ENCODE assay signal across 1 cellular context in genomic region chr19:18943465-18943864, GRCh38.
TF ChIP-seq lines count a peak whose summit lies in the region.

No MANE protein-coding gene starts in this region.

TF ChIP-seq in HepG2, 621 proteins besides CTCF, POLR2A, EP300 and RAD21 (continued from another document and continues in another):
- no peak for TF ChIP-seq GRHL1 (CRISPR knock-in tag; conservative IDR thresholded peaks at IDR 0.05)
- no peak for TF ChIP-seq ZNF562 (CRISPR knock-in tag; IDR thresholded peaks at IDR 0.05; ENCODE audit: borderline replicate concordance)
- TF ChIP-seq, protein P1, sequence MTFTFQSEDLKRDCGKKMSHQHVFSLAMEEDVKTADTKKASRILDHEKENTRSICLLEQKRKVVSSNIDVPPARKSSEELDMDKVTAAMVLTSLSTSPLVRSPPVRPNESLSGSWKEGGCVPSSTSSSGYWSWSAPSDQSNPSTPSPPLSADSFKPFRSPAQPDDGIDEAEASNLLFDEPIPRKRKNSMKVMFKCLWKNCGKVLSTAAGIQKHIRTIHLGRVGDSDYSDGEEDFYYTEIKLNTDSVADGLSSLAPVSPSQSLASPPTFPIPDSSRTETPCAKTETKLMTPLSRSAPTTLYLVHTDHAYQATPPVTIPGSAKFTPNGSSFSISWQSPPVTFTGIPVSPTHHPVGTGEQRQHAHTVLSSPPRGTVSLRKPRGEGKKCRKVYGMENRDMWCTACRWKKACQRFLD (CRISPR knock-in tag; IDR thresholded peaks at IDR 0.05; ENCODE audit: borderline replicate concordance): no peak
- no peak for TF ChIP-seq PRMT3 (CRISPR knock-in tag; IDR thresholded peaks at IDR 0.05; ENCODE audit: borderline replicate concordance, low read depth)
- TF ChIP-seq ZNF260 (CRISPR knock-in tag; IDR thresholded peaks at IDR 0.05; ENCODE audit: borderline replicate concordance, low read depth): no peak
- no peak for TF ChIP-seq ZUFSP (CRISPR knock-in tag; IDR thresholded peaks at IDR 0.05; ENCODE audit: borderline replicate concordance)
- TF ChIP-seq DRAP1 (CRISPR knock-in tag; IDR thresholded peaks at IDR 0.05): no peak
- TF ChIP-seq NFKB2 (CRISPR knock-in tag; IDR thresholded peaks at IDR 0.05; ENCODE audit: borderline replicate concordance): no peak
- TF ChIP-seq LCORL (IDR thresholded peaks at IDR 0.05): no peak
- TF ChIP-seq LCORL (CRISPR knock-in tag; IDR thresholded peaks at IDR 0.05): peak; percentile 51; the same call in 1 of the 2 replicates
- TF ChIP-seq ZFP82 (CRISPR knock-in tag; IDR thresholded peaks at IDR 0.05; ENCODE audit: borderline replicate concordance): no peak
- no peak for TF ChIP-seq ZNF549 (CRISPR knock-in tag; IDR thresholded peaks at IDR 0.05)
- TF ChIP-seq DNMT1 (CRISPR knock-in tag; IDR thresholded peaks at IDR 0.05): no peak
- no peak for TF ChIP-seq ZSCAN21 (CRISPR knock-in tag; IDR thresholded peaks at IDR 0.05; ENCODE audit: borderline replicate concordance)
- no peak for TF ChIP-seq CCAR2 (optimal IDR thresholded peaks at IDR 0.05; ENCODE audit: low read depth, low read length)
- no peak for TF ChIP-seq MZF1 (CRISPR knock-in tag; IDR thresholded peaks at IDR 0.05; ENCODE audit: borderline replicate concordance)
- no peak for TF ChIP-seq ZNF709 (CRISPR knock-in tag; IDR thresholded peaks at IDR 0.05)
- TF ChIP-seq ISL2 (CRISPR knock-in tag; IDR thresholded peaks at IDR 0.05): 0 out of 2 replicates have a peak, but pooled peaks have one; percentile 16
- no peak for TF ChIP-seq NCOR1 (IDR thresholded peaks at IDR 0.05; ENCODE audit: borderline replicate concordance, low read length)
- TF ChIP-seq HMGXB3 (CRISPR knock-in tag; IDR thresholded peaks at IDR 0.05; ENCODE audit: borderline replicate concordance): no peak
- no peak for TF ChIP-seq PHF5A (CRISPR knock-in tag; IDR thresholded peaks at IDR 0.05; ENCODE audit: low read depth, unreplicated experiment)
- peak; percentile 21 for TF ChIP-seq XRCC5 (optimal IDR thresholded peaks at IDR 0.05; ENCODE audit: low read length)
- peak; percentile 34; the same call in 1 of the 2 replicates for TF ChIP-seq HOXA3 (CRISPR knock-in tag; IDR thresholded peaks at IDR 0.05)
- TF ChIP-seq, protein P2, sequence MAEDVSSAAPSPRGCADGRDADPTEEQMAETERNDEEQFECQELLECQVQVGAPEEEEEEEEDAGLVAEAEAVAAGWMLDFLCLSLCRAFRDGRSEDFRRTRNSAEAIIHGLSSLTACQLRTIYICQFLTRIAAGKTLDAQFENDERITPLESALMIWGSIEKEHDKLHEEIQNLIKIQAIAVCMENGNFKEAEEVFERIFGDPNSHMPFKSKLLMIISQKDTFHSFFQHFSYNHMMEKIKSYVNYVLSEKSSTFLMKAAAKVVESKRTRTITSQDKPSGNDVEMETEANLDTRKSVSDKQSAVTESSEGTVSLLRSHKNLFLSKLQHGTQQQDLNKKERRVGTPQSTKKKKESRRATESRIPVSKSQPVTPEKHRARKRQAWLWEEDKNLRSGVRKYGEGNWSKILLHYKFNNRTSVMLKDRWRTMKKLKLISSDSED (CRISPR knock-in tag; IDR thresholded peaks at IDR 0.05): no peak
- TF ChIP-seq KDM6A (CRISPR knock-in tag; IDR thresholded peaks at IDR 0.05; ENCODE audit: low read depth): peak; percentile 79
- no peak for TF ChIP-seq UBTF (CRISPR knock-in tag; IDR thresholded peaks at IDR 0.05)
- TF ChIP-seq HDAC2 (CRISPR knock-in tag; IDR thresholded peaks at IDR 0.05): peak; percentile 30; the same call in 1 of the 2 replicates
- TF ChIP-seq CBX5 (CRISPR knock-in tag; IDR thresholded peaks at IDR 0.05; ENCODE audit: borderline replicate concordance): no peak
- 0 out of 2 replicates have a peak, but pooled peaks have one; percentile 29 for TF ChIP-seq ZNF121 (CRISPR knock-in tag; IDR thresholded peaks at IDR 0.05)
- no peak for TF ChIP-seq ZNF44 (CRISPR knock-in tag; IDR thresholded peaks at IDR 0.05)
- 0 out of 2 replicates have a peak, but pooled peaks have one; percentile 39 for TF ChIP-seq HIC2 (CRISPR knock-in tag; IDR thresholded peaks at IDR 0.05; ENCODE audit: low read depth)
- peak; percentile 85 for TF ChIP-seq HNRNPL (IDR thresholded peaks at IDR 0.05; ENCODE audit: low read depth, low read length)
- no peak for TF ChIP-seq ZNF33B (CRISPR knock-in tag; IDR thresholded peaks at IDR 0.05)
- no peak for TF ChIP-seq PAWR (CRISPR knock-in tag; IDR thresholded peaks at IDR 0.05; ENCODE audit: borderline replicate concordance)
- no peak for TF ChIP-seq ETV5 (CRISPR knock-in tag; IDR thresholded peaks at IDR 0.05; ENCODE audit: borderline replicate concordance)
- no peak for TF ChIP-seq JUND (CRISPR knock-in tag; IDR thresholded peaks at IDR 0.05)
- no peak for TF ChIP-seq ZNF30 (CRISPR knock-in tag; IDR thresholded peaks at IDR 0.05)
- TF ChIP-seq ZSCAN29 (CRISPR knock-in tag; conservative IDR thresholded peaks at IDR 0.05): 0 out of 2 replicates have a peak, but pooled peaks have one; percentile 41
- no peak for TF ChIP-seq FOXK1 (CRISPR knock-in tag; IDR thresholded peaks at IDR 0.05; ENCODE audit: borderline replicate concordance, low read depth)
- TF ChIP-seq RFXAP (CRISPR knock-in tag; IDR thresholded peaks at IDR 0.05; ENCODE audit: borderline replicate concordance): 0 out of 2 replicates have a peak, but pooled peaks have one; percentile 30
- peak; percentile 100 for TF ChIP-seq ZNF329 (CRISPR knock-in tag; IDR thresholded peaks at IDR 0.05; ENCODE audit: low read depth)
- peak; percentile 77; the same call in 1 of the 2 replicates for TF ChIP-seq ZSCAN20 (CRISPR knock-in tag; IDR thresholded peaks at IDR 0.05; ENCODE audit: borderline replicate concordance)
- TF ChIP-seq ZNF629 (CRISPR knock-in tag; conservative IDR thresholded peaks at IDR 0.05): peak; percentile 99
- TF ChIP-seq ZNF350 (CRISPR knock-in tag; IDR thresholded peaks at IDR 0.05; ENCODE audit: borderline replicate concordance, low read depth): peak; percentile 27; the same call in 1 of the 2 replicates
- no peak for TF ChIP-seq ZNF557 (CRISPR knock-in tag; IDR thresholded peaks at IDR 0.05)
